In genomic region chr11:61183645-61184044, GRCh38 we compare ENCODE assay signal across 18 cellular contexts. TPM values are rescaled to one million over a fixed set of nuclear protein-coding genes. Genes with fewer than 3 reads are reported as not detected.
"Had no signal": no experiment of that assay in that cellular context is flagged by ENCODE, and none has a peak within 500 bp of the region (broad histone marks: within the 10 kb centered on the region; RNA-seq: fewer than 3 reads in every experiment).

No MANE protein-coding gene starts in this region.

- ATAC-seq: activated T-cell treated with anti-CD3 and anti-CD28 coated beads, Interleukin-2, amount 50 U/mL, for 72 hours; left lobe of liver; natural killer cell treated with Interleukin-12 subunit alpha and Interleukin-12 subunit beta and Interleukin-15 and Interleukin-18, amount 100 ng/mL, for 72 hours had no signal

- H3K4me3 Mint-ChIP-seq: activated CD4-positive, alpha-beta memory T cell treated with anti-CD3 and anti-CD28 coated beads for 36 hours; activated naive CD8-positive, alpha-beta T cell treated with anti-CD3 and anti-CD28 coated beads, Interleukin-2, amount 10 ng/mL, durations not matched to agents 7 days and 5 days; activated T-cell treated with anti-CD3 and anti-CD28 coated beads, Interleukin-2, amount 50 U/mL, for 72 hours; dendritic cell treated with granulocyte-macrophage colony-stimulating factor and Interleukin-4, amounts not matched to agents 40 ng/mL and 50 ng/mL, for 4 days; natural killer cell treated with Interleukin-12 subunit alpha and Interleukin-12 subunit beta and Interleukin-15 and Interleukin-18, amount 100 ng/mL, for 72 hours had no signal

- H3K27ac Mint-ChIP-seq: activated CD4-positive, alpha-beta memory T cell treated with anti-CD3 and anti-CD28 coated beads for 36 hours; activated naive CD8-positive, alpha-beta T cell treated with anti-CD3 and anti-CD28 coated beads, Interleukin-2, amount 10 ng/mL, durations not matched to agents 7 days and 5 days; activated T-cell treated with anti-CD3 and anti-CD28 coated beads, Interleukin-2, amount 50 U/mL, for 72 hours; dendritic cell treated with granulocyte-macrophage colony-stimulating factor and Interleukin-4, amounts not matched to agents 40 ng/mL and 50 ng/mL, for 4 days; natural killer cell treated with Interleukin-12 subunit alpha and Interleukin-12 subunit beta and Interleukin-15 and Interleukin-18, amount 100 ng/mL, for 72 hours had no signal

- H3K4me3 ChIP-seq: stomach, thyroid gland, vagina had no signal

- H3K27me3 Mint-ChIP-seq: activated CD4-positive, alpha-beta memory T cell treated with anti-CD3 and anti-CD28 coated beads for 36 hours; dendritic cell treated with granulocyte-macrophage colony-stimulating factor and Interleukin-4, amounts not matched to agents 40 ng/mL and 50 ng/mL, for 4 days had no signal

- H3K9me3 Mint-ChIP-seq: activated CD4-positive, alpha-beta memory T cell treated with anti-CD3 and anti-CD28 coated beads for 36 hours; activated naive CD8-positive, alpha-beta T cell treated with anti-CD3 and anti-CD28 coated beads, Interleukin-2, amount 10 ng/mL, durations not matched to agents 7 days and 5 days; activated T-cell treated with anti-CD3 and anti-CD28 coated beads, Interleukin-2, amount 50 U/mL, for 72 hours; dendritic cell treated with granulocyte-macrophage colony-stimulating factor and Interleukin-4, amounts not matched to agents 40 ng/mL and 50 ng/mL, for 4 days; natural killer cell treated with Interleukin-12 subunit alpha and Interleukin-12 subunit beta and Interleukin-15 and Interleukin-18, amount 100 ng/mL, for 72 hours had no signal

- H3K9me3 ChIP-seq: stomach, thyroid gland, vagina had no signal

- DNase-seq: activated CD4-positive, alpha-beta memory T cell treated with anti-CD3 and anti-CD28 coated beads for 36 hours; activated CD4-positive, CD25-positive, alpha-beta regulatory T cell treated with anti-CD3 and anti-CD28 coated beads, Interleukin-2, amount 50 U/mL, for 72 hours; activated naive CD8-positive, alpha-beta T cell treated with anti-CD3 and anti-CD28 coated beads, Interleukin-2, amount 10 ng/mL, durations not matched to agents 7 days and 5 days; activated T-cell treated with anti-CD3 and anti-CD28 coated beads, Interleukin-2, amount 50 U/mL, for 72 hours; aorta; caudate nucleus; glutamatergic neuron; mammary epithelial cell; stimulated activated CD4-positive, alpha-beta T cell treated with anti-CD3 and anti-CD28 coated beads, Interleukin-4, amount 100 ng/mL, for 4 hours; stomach; thyroid gland had no signal

- H3K27ac ChIP-seq: stomach, thyroid gland, vagina had no signal

- H3K27me3 ChIP-seq: stomach, thyroid gland, vagina had no signal

- H3K36me3 ChIP-seq: stomach, thyroid gland, vagina had no signal

- H3K36me3 Mint-ChIP-seq: activated CD4-positive, alpha-beta memory T cell treated with anti-CD3 and anti-CD28 coated beads for 36 hours; activated naive CD8-positive, alpha-beta T cell treated with anti-CD3 and anti-CD28 coated beads, Interleukin-2, amount 10 ng/mL, durations not matched to agents 7 days and 5 days; natural killer cell treated with Interleukin-12 subunit alpha and Interleukin-12 subunit beta and Interleukin-15 and Interleukin-18, amount 100 ng/mL, for 72 hours had no signal

- H3K4me1 ChIP-seq: thyroid gland, vagina had no signal

RNA-seq across cellular contexts. Expression of gene PGA3, which starts 19.7 kb away (rescaled TPM):
- total RNA-seq: activated CD4-positive, alpha-beta memory T cell treated with anti-CD3 and anti-CD28 coated beads for 36 hours; activated naive CD8-positive, alpha-beta T cell treated with anti-CD3 and anti-CD28 coated beads, Interleukin-2, amount 10 ng/mL, durations not matched to agents 7 days and 5 days; activated T-cell treated with anti-CD3 and anti-CD28 coated beads, Interleukin-2, amount 50 U/mL, for 72 hours; left lobe of liver; mammary epithelial cell; natural killer cell treated with Interleukin-12 subunit alpha and Interleukin-12 subunit beta and Interleukin-15 and Interleukin-18, amount 100 ng/mL, for 72 hours; osteoblast had no signal
- polyA plus RNA-seq: mammary epithelial cell had no signal

RNA-seq across cellular contexts. Expression of gene PGA4, which starts 38.5 kb away (rescaled TPM):
- total RNA-seq: activated CD4-positive, alpha-beta memory T cell treated with anti-CD3 and anti-CD28 coated beads for 36 hours; activated naive CD8-positive, alpha-beta T cell treated with anti-CD3 and anti-CD28 coated beads, Interleukin-2, amount 10 ng/mL, durations not matched to agents 7 days and 5 days; activated T-cell treated with anti-CD3 and anti-CD28 coated beads, Interleukin-2, amount 50 U/mL, for 72 hours; mammary epithelial cell; mucosa of gallbladder; natural killer cell treated with Interleukin-12 subunit alpha and Interleukin-12 subunit beta and Interleukin-15 and Interleukin-18, amount 100 ng/mL, for 72 hours; osteoblast had no signal
- polyA plus RNA-seq: mammary epithelial cell had no signal

RNA-seq across cellular contexts. Expression of gene PGA5, which starts 57.3 kb away (rescaled TPM):
- total RNA-seq: activated CD4-positive, alpha-beta memory T cell treated with anti-CD3 and anti-CD28 coated beads for 36 hours; activated naive CD8-positive, alpha-beta T cell treated with anti-CD3 and anti-CD28 coated beads, Interleukin-2, amount 10 ng/mL, durations not matched to agents 7 days and 5 days; activated T-cell treated with anti-CD3 and anti-CD28 coated beads, Interleukin-2, amount 50 U/mL, for 72 hours; mammary epithelial cell; mucosa of gallbladder; natural killer cell treated with Interleukin-12 subunit alpha and Interleukin-12 subunit beta and Interleukin-15 and Interleukin-18, amount 100 ng/mL, for 72 hours; osteoblast; skeletal muscle tissue; vagina had no signal
- polyA plus RNA-seq: mammary epithelial cell had no signal
